Comparison of ENCODE assay signal across 10 cellular contexts in the genomic region with DNA sequence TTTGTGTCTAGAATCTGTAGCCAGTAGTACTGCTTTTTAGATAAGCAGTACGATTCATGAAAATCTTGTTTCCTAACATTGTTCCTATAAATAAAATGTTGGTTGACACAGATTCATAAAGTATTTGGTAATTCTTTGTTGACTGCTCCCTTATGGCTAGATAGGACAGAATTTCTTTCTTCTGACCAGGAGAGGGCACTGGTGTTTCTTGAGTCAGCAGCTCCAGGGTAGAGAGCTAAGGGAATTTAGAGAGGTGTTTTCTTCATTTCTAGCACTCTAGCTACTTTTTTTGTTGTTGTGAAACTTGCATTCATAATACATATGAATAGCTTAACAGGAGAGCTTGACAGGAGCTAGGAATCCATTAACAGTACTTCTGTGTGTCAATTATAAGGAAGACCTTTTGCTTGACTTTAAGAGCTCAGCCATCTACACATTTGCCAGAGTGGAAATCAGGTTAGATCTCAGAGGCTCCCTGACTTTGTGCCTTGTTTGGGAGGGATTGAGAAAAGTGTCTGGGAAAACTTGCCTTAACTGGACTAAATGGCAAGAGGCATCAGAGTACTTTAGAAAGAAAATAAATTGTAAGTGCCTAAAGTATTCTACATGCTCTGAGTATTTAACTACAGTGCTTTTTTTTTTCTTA.
DNase-seq lines count a peak whose midpoint lies in the region; ATAC-seq and TF ChIP-seq lines count a peak whose summit lies in the region.
"Had no signal": no experiment of that assay in that cellular context is flagged by ENCODE, and none has a peak within 500 bp of the region (broad histone marks: within the 10 kb centered on the region; RNA-seq: fewer than 3 reads in every experiment).

No MANE protein-coding gene starts in this region.

- H3K27ac Mint-ChIP-seq in CD14-positive monocyte: no peak overlapping the region
- no peak overlapping the region for H3K27ac Mint-ChIP-seq in activated CD4-positive, alpha-beta T cell treated with anti-CD3 and anti-CD28 coated beads, Interleukin-2, amount 10 ng/mL, durations not matched to agents 24 days and 14 days
- H3K27ac Mint-ChIP-seq: activated naive CD4-positive, alpha-beta T cell treated with anti-CD3 and anti-CD28 coated beads, Interleukin-2, amount 50 U/mL, for 24 hours had no signal

- no peak overlapping the region for H3K4me3 ChIP-seq in epithelial cell of proximal tubule (ENCODE audit: low read depth, low read length)

- peaks cover 0 to 2% (median 0%) of the 10 kb centered on the region in 3 donors for H3K27me3 Mint-ChIP-seq in CD14-positive monocyte (ENCODE audit: low read depth in 3 of 3)
- no peaks in the 10 kb centered on the region for H3K27me3 Mint-ChIP-seq in activated CD4-positive, alpha-beta T cell treated with anti-CD3 and anti-CD28 coated beads, Interleukin-2, amount 10 ng/mL, durations not matched to agents 24 days and 14 days
- H3K27me3 Mint-ChIP-seq: activated naive CD4-positive, alpha-beta T cell treated with anti-CD3 and anti-CD28 coated beads, Interleukin-2, amount 50 U/mL, for 24 hours; naive thymus-derived CD8-positive, alpha-beta T cell had no signal

- intact Hi-C loops in CD14-positive monocyte (cut with micrococcal nuclease): no loop called here
- intact Hi-C loops in Right ventricle myocardium inferior (cut with DNase I): no loop called here
- intact Hi-C loops in activated CD4-positive, alpha-beta T cell treated with anti-CD3 and anti-CD28 coated beads, Interleukin-2, amount 10 ng/mL, durations not matched to agents 24 days and 14 days (cut with micrococcal nuclease): no loop called here

- H3K4me3 Mint-ChIP-seq in CD14-positive monocyte: no peak overlapping the region
- H3K4me3 Mint-ChIP-seq in activated CD4-positive, alpha-beta T cell treated with anti-CD3 and anti-CD28 coated beads, Interleukin-2, amount 10 ng/mL, durations not matched to agents 24 days and 14 days: no peak overlapping the region
- H3K4me3 Mint-ChIP-seq: activated naive CD4-positive, alpha-beta T cell treated with anti-CD3 and anti-CD28 coated beads, Interleukin-2, amount 50 U/mL, for 24 hours; naive thymus-derived CD8-positive, alpha-beta T cell had no signal

- DNase-seq in D341Med (ENCODE audit: low spot score): peak; percentile 7
- peak; percentile 0 for DNase-seq in NCI-H2196 treated with DMSO at 0.1 percent for 48 hours (lab: John Stamatoyannopoulos, UW; ENCODE audit: unreplicated experiment)
- DNase-seq in epithelial cell of proximal tubule (ENCODE audit: low read depth): no peak
- DNase-seq in CD14-positive monocyte (ENCODE audit: low spot score): no peak
- no peak for DNase-seq in Right ventricle myocardium inferior (ENCODE audit: missing footprints)
- DNase-seq in activated CD4-positive, alpha-beta T cell treated with anti-CD3 and anti-CD28 coated beads, Interleukin-2, amount 10 ng/mL, durations not matched to agents 24 days and 14 days: no peak

- TF ChIP-seq CTCF in epithelial cell of proximal tubule (conservative IDR thresholded peaks at IDR 0.05; ENCODE audit: low read depth, low read length): peak; percentile 44
- no peak for TF ChIP-seq CTCF in CD14-positive monocyte (IDR thresholded peaks at IDR 0.05)

- ATAC-seq in GM19467 (IDR thresholded peaks at IDR 0.05; ENCODE audit: unreplicated experiment) (peak; percentile 79), GM18517 (IDR thresholded peaks at IDR 0.05; ENCODE audit: unreplicated experiment) (no peak), Right ventricle myocardium inferior (no peak)
- ATAC-seq: naive thymus-derived CD8-positive, alpha-beta T cell had no signal

- no peaks in the 10 kb centered on the region for H3K36me3 Mint-ChIP-seq in CD14-positive monocyte
- H3K36me3 Mint-ChIP-seq in activated CD4-positive, alpha-beta T cell treated with anti-CD3 and anti-CD28 coated beads, Interleukin-2, amount 10 ng/mL, durations not matched to agents 24 days and 14 days (ENCODE audit: low read depth): no peaks in the 10 kb centered on the region
- H3K36me3 Mint-ChIP-seq: activated naive CD4-positive, alpha-beta T cell treated with anti-CD3 and anti-CD28 coated beads, Interleukin-2, amount 50 U/mL, for 24 hours; naive thymus-derived CD8-positive, alpha-beta T cell had no signal

- no peaks in the 10 kb centered on the region for H3K9me3 Mint-ChIP-seq in CD14-positive monocyte
- H3K9me3 Mint-ChIP-seq in activated CD4-positive, alpha-beta T cell treated with anti-CD3 and anti-CD28 coated beads, Interleukin-2, amount 10 ng/mL, durations not matched to agents 24 days and 14 days: no peaks in the 10 kb centered on the region
- H3K9me3 Mint-ChIP-seq: activated naive CD4-positive, alpha-beta T cell treated with anti-CD3 and anti-CD28 coated beads, Interleukin-2, amount 50 U/mL, for 24 hours had no signal

- no peaks in the 10 kb centered on the region for H3K4me1 Mint-ChIP-seq in CD14-positive monocyte
- no peaks in the 10 kb centered on the region for H3K4me1 Mint-ChIP-seq in activated CD4-positive, alpha-beta T cell treated with anti-CD3 and anti-CD28 coated beads, Interleukin-2, amount 10 ng/mL, durations not matched to agents 24 days and 14 days
- H3K4me1 Mint-ChIP-seq: activated naive CD4-positive, alpha-beta T cell treated with anti-CD3 and anti-CD28 coated beads, Interleukin-2, amount 50 U/mL, for 24 hours; naive thymus-derived CD8-positive, alpha-beta T cell had no signal

Comparison
In these comparisons a context has a peak if more than half of its experiments do, and no peak if none do; other contexts are left out.
1. DNase-seq: peak in D341Med (single experiment) and NCI-H2196 treated with DMSO at 0.1 percent for 48 hours (single experiment); none in epithelial cell of proximal tubule (single experiment), CD14-positive monocyte (single experiment), Right ventricle myocardium inferior (single experiment) and activated CD4-positive, alpha-beta T cell treated with anti-CD3 and anti-CD28 coated beads, Interleukin-2, amount 10 ng/mL, durations not matched to agents 24 days and 14 days (single experiment).